23 cellular contexts compared by ENCODE assay signal in genomic region chr22:45758603-45759002, GRCh38.
"Had no signal": no experiment of that assay in that cellular context is flagged by ENCODE, and none has a peak within 500 bp of the region (broad histone marks: within the 10 kb centered on the region; RNA-seq: fewer than 3 reads in every experiment).

No MANE protein-coding gene starts in this region.

- H3K4me3 ChIP-seq: body of pancreas, colonic mucosa, mucosa of descending colon, ovary, right lobe of liver, smooth muscle cell, thoracic aorta, upper lobe of right lung had no signal

- H3K4me1 ChIP-seq: body of pancreas, colonic mucosa had no signal

- H3K27ac Mint-ChIP-seq: activated B cell treated with CpG ODN at 0.5 μM for 24 hours; activated CD4-positive, alpha-beta memory T cell treated with anti-CD3 and anti-CD28 coated beads, Interleukin-2, amount 10 ng/mL, durations not matched to agents 7 days and 5 days; activated CD8-positive, alpha-beta memory T cell treated with anti-CD3 and anti-CD28 coated beads, Interleukin-2, amount 10 ng/mL, durations not matched to agents 7 days and 5 days; activated naive CD8-positive, alpha-beta T cell treated with anti-CD3 and anti-CD28 coated beads for 36 hours; activated T-helper 17 cell treated with anti-CD3 and anti-CD28 coated beads, Interleukin-2, amount 50 U/mL, for 72 hours; endodermal cell; memory B cell; stimulated activated memory B cell treated with anti-CD40 and anti-IgM and Interleukin-4, amounts not matched to agents 10 μg/mL and 1 μg/mL and 100 μg/mL, for 72 hours had no signal

- H3K36me3 ChIP-seq: colonic mucosa, ovary, thoracic aorta, upper lobe of right lung had no signal

- H3K9me3 ChIP-seq: body of pancreas, colonic mucosa, mucosa of descending colon, ovary, right lobe of liver, thoracic aorta, upper lobe of right lung had no signal

- ATAC-seq: activated CD8-positive, alpha-beta memory T cell treated with anti-CD3 and anti-CD28 coated beads, Interleukin-2, amount 10 ng/mL, durations not matched to agents 7 days and 5 days; activated T-helper 17 cell treated with anti-CD3 and anti-CD28 coated beads, Interleukin-2, amount 50 U/mL, for 72 hours; body of pancreas; mucosa of descending colon; naive thymus-derived CD4-positive, alpha-beta T cell; right lobe of liver; stimulated activated memory B cell treated with anti-CD40 and anti-IgM and Interleukin-4, amounts not matched to agents 10 μg/mL and 1 μg/mL and 100 μg/mL, for 72 hours; upper lobe of right lung had no signal

- H3K4me1 Mint-ChIP-seq: activated CD4-positive, alpha-beta memory T cell treated with anti-CD3 and anti-CD28 coated beads, Interleukin-2, amount 10 ng/mL, durations not matched to agents 7 days and 5 days; activated naive CD8-positive, alpha-beta T cell treated with anti-CD3 and anti-CD28 coated beads for 36 hours; stimulated activated memory B cell treated with anti-CD40 and anti-IgM and Interleukin-4, amounts not matched to agents 10 μg/mL and 1 μg/mL and 100 μg/mL, for 72 hours had no signal

- H3K27ac ChIP-seq: body of pancreas, colonic mucosa, ovary, right lobe of liver, upper lobe of right lung had no signal

- H3K9me3 Mint-ChIP-seq: activated B cell treated with CpG ODN at 0.5 μM for 24 hours; activated CD4-positive, alpha-beta memory T cell treated with anti-CD3 and anti-CD28 coated beads, Interleukin-2, amount 10 ng/mL, durations not matched to agents 7 days and 5 days; activated naive CD8-positive, alpha-beta T cell treated with anti-CD3 and anti-CD28 coated beads for 36 hours; activated T-helper 17 cell treated with anti-CD3 and anti-CD28 coated beads, Interleukin-2, amount 50 U/mL, for 72 hours; memory B cell; naive thymus-derived CD4-positive, alpha-beta T cell; stimulated activated memory B cell treated with anti-CD40 and anti-IgM and Interleukin-4, amounts not matched to agents 10 μg/mL and 1 μg/mL and 100 μg/mL, for 72 hours had no signal

- H3K4me3 Mint-ChIP-seq: activated B cell treated with CpG ODN at 0.5 μM for 24 hours; activated CD4-positive, alpha-beta memory T cell treated with anti-CD3 and anti-CD28 coated beads, Interleukin-2, amount 10 ng/mL, durations not matched to agents 7 days and 5 days; activated CD8-positive, alpha-beta memory T cell treated with anti-CD3 and anti-CD28 coated beads, Interleukin-2, amount 10 ng/mL, durations not matched to agents 7 days and 5 days; activated naive CD8-positive, alpha-beta T cell treated with anti-CD3 and anti-CD28 coated beads for 36 hours; activated T-helper 17 cell treated with anti-CD3 and anti-CD28 coated beads, Interleukin-2, amount 50 U/mL, for 72 hours; endodermal cell; memory B cell; naive thymus-derived CD4-positive, alpha-beta T cell; stimulated activated memory B cell treated with anti-CD40 and anti-IgM and Interleukin-4, amounts not matched to agents 10 μg/mL and 1 μg/mL and 100 μg/mL, for 72 hours had no signal

- H3K27me3 Mint-ChIP-seq: activated B cell treated with CpG ODN at 0.5 μM for 24 hours; activated CD4-positive, alpha-beta memory T cell treated with anti-CD3 and anti-CD28 coated beads, Interleukin-2, amount 10 ng/mL, durations not matched to agents 7 days and 5 days; activated CD8-positive, alpha-beta memory T cell treated with anti-CD3 and anti-CD28 coated beads, Interleukin-2, amount 10 ng/mL, durations not matched to agents 7 days and 5 days; activated naive CD8-positive, alpha-beta T cell treated with anti-CD3 and anti-CD28 coated beads for 36 hours; activated T-helper 17 cell treated with anti-CD3 and anti-CD28 coated beads, Interleukin-2, amount 50 U/mL, for 72 hours; memory B cell; naive thymus-derived CD4-positive, alpha-beta T cell; stimulated activated memory B cell treated with anti-CD40 and anti-IgM and Interleukin-4, amounts not matched to agents 10 μg/mL and 1 μg/mL and 100 μg/mL, for 72 hours had no signal

- DNase-seq: activated B cell treated with CpG ODN at 0.5 μM for 24 hours; activated CD4-positive, alpha-beta memory T cell treated with anti-CD3 and anti-CD28 coated beads, Interleukin-2, amount 10 ng/mL, durations not matched to agents 7 days and 5 days; activated CD4-positive, alpha-beta T cell treated with anti-CD3 and anti-CD28 coated beads for 48 hours; activated CD8-positive, alpha-beta memory T cell treated with anti-CD3 and anti-CD28 coated beads, Interleukin-2, amount 10 ng/mL, durations not matched to agents 7 days and 5 days; activated naive CD4-positive, alpha-beta T cell; activated naive CD8-positive, alpha-beta T cell treated with anti-CD3 and anti-CD28 coated beads for 36 hours; amygdala; body of pancreas; caudate nucleus; colonic mucosa; endodermal cell; erythroblast; mucosa of descending colon; naive thymus-derived CD4-positive, alpha-beta T cell; ovary; right lobe of liver; stimulated activated CD4-positive, alpha-beta T cell treated with anti-CD3 and anti-CD28 coated beads, Interleukin-4, amount 100 ng/mL, for 24 hours; upper lobe of right lung had no signal

- H3K27me3 ChIP-seq: body of pancreas, colonic mucosa, ovary, right lobe of liver, upper lobe of right lung had no signal
